In the genomic region with DNA sequence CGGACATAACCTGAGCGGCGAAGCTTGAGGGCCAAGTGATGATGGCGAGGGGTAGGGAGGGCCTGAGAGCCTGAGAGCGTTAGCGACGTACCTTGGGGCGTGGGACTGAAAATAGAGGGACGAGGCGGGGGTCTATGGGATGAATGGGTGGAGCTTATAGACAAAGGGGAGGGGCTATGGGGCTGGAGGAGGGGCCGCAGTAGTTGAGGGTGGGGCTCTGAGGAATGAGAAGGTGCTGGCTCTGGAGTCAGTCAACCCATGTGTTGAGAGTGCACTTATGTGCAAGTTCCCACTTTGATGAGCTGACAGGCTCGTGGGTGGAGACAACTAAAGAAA, we compare ENCODE assay signal across 8 cellular contexts. TPM values are rescaled to one million over a fixed set of nuclear protein-coding genes. Genes with fewer than 3 reads are reported as not detected.
DNase-seq lines count a peak whose midpoint lies in the region; ATAC-seq and TF ChIP-seq lines count a peak whose summit lies in the region.

No MANE protein-coding gene starts in this region.

- peaks cover 17% of the 10 kb centered on the region for H3K36me3 Mint-ChIP-seq in endodermal cell (ENCODE audit: low read depth)

- no peaks in the 10 kb centered on the region for H3K36me3 ChIP-seq in endodermal cell (ENCODE audit: control insufficient read depth, insufficient read depth, low read length)
- H3K36me3 ChIP-seq in stomach, result peaks cover 0 to 24% (median 17%) of the 10 kb centered on the region in 4 donors

- no peak for TF ChIP-seq POLR2A in stomach (IDR thresholded peaks at IDR 0.05)

- peak; percentile 29 for ATAC-seq in GM21528 (IDR thresholded peaks at IDR 0.05; ENCODE audit: low FRiP score, unreplicated experiment)

- TF ChIP-seq CTCF in endodermal cell (conservative IDR thresholded peaks at IDR 0.05), result no peak
- no peak for TF ChIP-seq CTCF in stomach (IDR thresholded peaks at IDR 0.05)

- H3K27me3 ChIP-seq in endodermal cell (ENCODE audit: control insufficient read depth, insufficient read depth, low read length, poor library complexity, severe bottlenecking) (no peaks in the 10 kb centered on the region), stomach (no peaks in the 10 kb centered on the region)

- no peaks in the 10 kb centered on the region for H3K9me3 ChIP-seq in endodermal cell (ENCODE audit: control insufficient read depth, low read length)
- no peaks in the 10 kb centered on the region for H3K9me3 ChIP-seq in stomach

- intact Hi-C loops in stomach (cut with DNase I; ENCODE audit: low total_unique reads), result no loop called here

- DNase-seq in EL (peak; percentile 43), LHCN-M2 (ENCODE audit: low read depth) (peak; percentile 23), endodermal cell (no peak), myocyte (ENCODE audit: low read depth) (peak; percentile 28), stomach (peak; percentile 43), kidney tubule cell (ENCODE audit: low spot score) (no peak)
- peak; percentile 51 for DNase-seq in activated CD4-positive, alpha-beta T cell treated with anti-CD3 and anti-CD28 coated beads, Interleukin-2, amount 50 U/mL, for 1 hour

- H3K27ac ChIP-seq in endodermal cell (ENCODE audit: low read depth, low read length), result no peak overlapping the region
- H3K27ac ChIP-seq in stomach, result peak overlapping the region; percentile 79 to 93 (median 90)

- no peaks in the 10 kb centered on the region for H3K27me3 Mint-ChIP-seq in endodermal cell (ENCODE audit: insufficient read depth)

- H3K4me1 Mint-ChIP-seq in endodermal cell, result peaks cover 5% of the 10 kb centered on the region

- peak overlapping the region; percentile 79 for H3K4me3 Mint-ChIP-seq in endodermal cell

- H3K4me1 ChIP-seq in endodermal cell (ENCODE audit: control insufficient read depth, insufficient read depth, low read length), result no peaks in the 10 kb centered on the region
- peaks cover 0 to 16% (median 10%) of the 10 kb centered on the region in 4 donors for H3K4me1 ChIP-seq in stomach

- peak overlapping the region; percentile 34 for H3K9ac ChIP-seq in endodermal cell (ENCODE audit: extremely low read depth, low read length, poor library complexity, severe bottlenecking)

- H3K4me3 ChIP-seq in endodermal cell (ENCODE audit: low read length) (peak overlapping the region; percentile 79), stomach (peak overlapping the region; percentile 63 to 66 (median 64))

- no peak for TF ChIP-seq EP300 in stomach (IDR thresholded peaks at IDR 0.05)

- H3K9me3 Mint-ChIP-seq in endodermal cell, result peaks cover 67% of the 10 kb centered on the region

- WGBS in endodermal cell (ENCODE audit: insufficient coverage in 1 of 2, insufficient read length in 1 of 2), 2 experiments, result 8 to 16% methylated on average over 6 to 12 of the region's 12 CpGs
- WGBS in stomach, 5 donors, result 0 to 60% (median 14%) methylated on average over 11 to 12 of the region's 12 CpGs

- H3K27ac Mint-ChIP-seq in endodermal cell, result peak overlapping the region; percentile 94

RNA-seq across cellular contexts. Expression of gene TBC1D25, which starts 0.5 kb away (rescaled TPM):
- total RNA-seq in LHCN-M2 (2014; rRNA removed) (9.2 and 9.7 TPM in 2 replicates), endodermal cell (1 to 10 TPM; 7.0 to 7.6 TPM), myocyte (8.4 and 8.6 TPM in 2 replicates), stomach (10 to 100 TPM in 2 of 5 donors, 1 to 10 TPM in 2, not detected in 1; 4.6 to 13.6 (median 9.0) TPM)
- 17.0 TPM for polyA plus RNA-seq in LHCN-M2 (2012)
- 7.3 TPM for polyA plus RNA-seq in endodermal cell (2013, experiment 1 of 2)
- polyA plus RNA-seq in endodermal cell (2013, experiment 2 of 2), result 6.5 TPM
- 17.9 TPM for polyA plus RNA-seq in myocyte (2012)
- 1 to 10 TPM; 5.2 to 6.5 (median 5.9) TPM for polyA plus RNA-seq in stomach

RNA-seq across cellular contexts. Expression of gene EBP, which starts 18.4 kb away (rescaled TPM):
- total RNA-seq in LHCN-M2 (2014; rRNA removed), result 37.7 and 41.8 TPM in 2 replicates
- 108 TPM for polyA plus RNA-seq in LHCN-M2 (2012)
- total RNA-seq in endodermal cell, result 100 to 1,000 TPM; 105 to 119 TPM
- 155 TPM for polyA plus RNA-seq in endodermal cell (2013, experiment 1 of 2)
- 164 TPM for polyA plus RNA-seq in endodermal cell (2013, experiment 2 of 2)
- total RNA-seq in myocyte, result 30.2 and 46.1 TPM in 2 replicates
- 74.7 TPM for polyA plus RNA-seq in myocyte (2012)
- total RNA-seq in stomach, result 100 to 1,000 TPM in 1 of 5 donors, 10 to 100 TPM in 3, 1 to 10 TPM in 1; 5.8 to 208 (median 46.4) TPM
- 100 to 1,000 TPM in 1 of 3 donors, 10 to 100 TPM in 2; 28.9 to 112 (median 74.8) TPM for polyA plus RNA-seq in stomach

RNA-seq across cellular contexts. Expression of gene PORCN, which starts 31.2 kb away (rescaled TPM):
- total RNA-seq in LHCN-M2 (2014; rRNA removed), result 100 and 122 TPM in 2 replicates
- polyA plus RNA-seq in LHCN-M2 (2012), result 123 TPM
- 10 to 100 TPM; 51.1 to 54.4 TPM for total RNA-seq in endodermal cell
- polyA plus RNA-seq in endodermal cell (2013, experiment 1 of 2), result 40.1 TPM
- polyA plus RNA-seq in endodermal cell (2013, experiment 2 of 2), result 45.9 TPM
- total RNA-seq in myocyte, result 33.1 and 34.2 TPM in 2 replicates
- polyA plus RNA-seq in myocyte (2012), result 42.3 TPM
- 10 to 100 TPM in 3 of 5 donors, 1 to 10 TPM in 2; 1.8 to 27.4 (median 16.2) TPM for total RNA-seq in stomach
- polyA plus RNA-seq in stomach, result 10 to 100 TPM in 1 of 3 donors, 1 to 10 TPM in 2; 4.7 to 11.9 (median 6.7) TPM

RNA-seq across cellular contexts. Expression of gene RBM3, which starts 34.3 kb away (rescaled TPM):
- total RNA-seq in LHCN-M2 (2014; rRNA removed) (162 and 170 TPM in 2 replicates), endodermal cell (100 to 1,000 TPM; 183 to 189 TPM), myocyte (57.4 and 69.8 TPM in 2 replicates), stomach (100 to 1,000 TPM; 109 to 419 (median 165) TPM)
- polyA plus RNA-seq in LHCN-M2 (2012), result 368 TPM
- polyA plus RNA-seq in endodermal cell (2013, experiment 1 of 2), result 217 TPM
- 195 TPM for polyA plus RNA-seq in endodermal cell (2013, experiment 2 of 2)
- polyA plus RNA-seq in myocyte (2012), result 116 TPM
- polyA plus RNA-seq in stomach, result 100 to 1,000 TPM; 106 to 229 (median 122) TPM

RNA-seq across cellular contexts. Expression of gene WDR13, which starts 57.3 kb away (rescaled TPM):
- 131 and 133 TPM in 2 replicates for total RNA-seq in LHCN-M2 (2014; rRNA removed)
- polyA plus RNA-seq in LHCN-M2 (2012), result 161 TPM
- 10 to 100 TPM; 51.3 to 51.9 TPM for total RNA-seq in endodermal cell
- polyA plus RNA-seq in endodermal cell (2013, experiment 1 of 2), result 59.1 TPM
- polyA plus RNA-seq in endodermal cell (2013, experiment 2 of 2), result 60.3 TPM
- total RNA-seq in myocyte, result 110 and 139 TPM in 2 replicates
- 184 TPM for polyA plus RNA-seq in myocyte (2012)
- total RNA-seq in stomach, result 100 to 1,000 TPM in 4 of 5 donors, 10 to 100 TPM in 1; 52.0 to 433 (median 194) TPM
- polyA plus RNA-seq in stomach, result 100 to 1,000 TPM; 121 to 197 (median 165) TPM

Comparison
In these comparisons a context has a peak if more than half of its experiments do, and no peak if none do; other contexts are left out.
1. DNase-seq: peak in EL (single experiment), LHCN-M2 (single experiment), activated CD4-positive, alpha-beta T cell treated with anti-CD3 and anti-CD28 coated beads, Interleukin-2, amount 50 U/mL, for 1 hour (single experiment), myocyte (single experiment) and stomach (single experiment); none in endodermal cell (single experiment) and kidney tubule cell (single experiment).